ENCODE assay signal across 27 cellular contexts in the genomic region with DNA sequence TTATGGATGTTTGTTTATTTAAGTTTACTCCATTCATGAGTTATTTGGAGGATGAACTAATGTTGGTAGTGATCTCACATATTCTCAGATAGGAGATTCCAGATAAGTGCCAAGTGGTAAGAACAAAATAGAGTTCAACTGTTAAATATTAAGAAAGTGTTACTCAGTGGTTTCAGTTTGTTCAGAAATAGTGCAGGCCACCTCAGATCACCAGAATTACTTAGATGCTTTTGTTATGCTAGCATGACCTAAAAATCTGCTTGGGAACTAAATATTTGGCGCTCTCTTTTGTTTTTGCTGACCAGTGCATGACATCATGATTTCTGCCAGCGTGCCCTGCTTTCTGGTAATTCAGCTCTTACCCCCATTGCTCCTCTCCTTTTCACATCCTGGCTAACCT. TPM values are rescaled to one million over a fixed set of nuclear protein-coding genes. Genes with fewer than 3 reads are reported as not detected.
"Had no signal": no experiment of that assay in that cellular context is flagged by ENCODE, and none has a peak within 500 bp of the region (broad histone marks: within the 10 kb centered on the region; RNA-seq: fewer than 3 reads in every experiment).

No MANE protein-coding gene starts in this region.

- H3K4me3 Mint-ChIP-seq: naive thymus-derived CD8-positive, alpha-beta T cell; nephron progenitor cell; neural progenitor cell; stimulated activated naive B cell treated with anti-CD40 and anti-IgM and Interleukin-4, amounts not matched to agents 10 μg/mL and 1 μg/mL and 100 μg/mL, for 72 hours had no signal

- H3K27ac Mint-ChIP-seq: naive thymus-derived CD8-positive, alpha-beta T cell; nephron progenitor cell; neural progenitor cell; stimulated activated naive B cell treated with anti-CD40 and anti-IgM and Interleukin-4, amounts not matched to agents 10 μg/mL and 1 μg/mL and 100 μg/mL, for 72 hours had no signal

- DNase-seq: kidney glomerular epithelial cell; left colon; left lung; lower lobe of right lung; mammary epithelial cell; mesenchymal stem cell; naive thymus-derived CD8-positive, alpha-beta T cell; nephron progenitor cell; occipital lobe; psoas muscle; right lobe of liver; stimulated activated CD4-positive, alpha-beta T cell treated with anti-CD3 and anti-CD28 coated beads, Interleukin-12 subunit alpha, Interleukin-12 subunit beta, amount 100 ng/mL, for 4 hours; stimulated activated CD4-positive, alpha-beta T cell treated with anti-CD3 and anti-CD28 coated beads, Interleukin-15, amount 100 ng/mL, for 24 hours; stimulated activated CD4-positive, alpha-beta T cell treated with anti-CD3 and anti-CD28 coated beads, Interleukin-2, amount 100 ng/mL, for 24 hours; stimulated activated CD4-positive, alpha-beta T cell treated with anti-CD3 and anti-CD28 coated beads, Interleukin-4, amount 100 ng/mL, for 1 hour; stimulated activated naive B cell treated with anti-CD40 and anti-IgM and Interleukin-4, amounts not matched to agents 10 μg/mL and 1 μg/mL and 100 μg/mL, for 72 hours; stimulated activated naive CD8-positive, alpha-beta T cell treated with anti-CD3 and anti-CD28 coated beads, Interleukin-15, Interleukin-2, amounts not matched to agents 100 U/mL and 50 U/mL, for 24 hours; stomach; testis; thyroid gland; transverse colon; upper lobe of left lung had no signal

- H3K4me3 ChIP-seq: left lung, lower lobe of right lung, neural progenitor cell, psoas muscle, right atrium auricular region, right lobe of liver, skin epidermis, stomach, testis, thyroid gland, transverse colon, upper lobe of left lung, vagina had no signal

- H3K4me1 Mint-ChIP-seq: naive thymus-derived CD8-positive, alpha-beta T cell; nephron progenitor cell; stimulated activated naive B cell treated with anti-CD40 and anti-IgM and Interleukin-4, amounts not matched to agents 10 μg/mL and 1 μg/mL and 100 μg/mL, for 72 hours had no signal

- ATAC-seq: left colon; left lung; lower lobe of right lung; naive thymus-derived CD8-positive, alpha-beta T cell; psoas muscle; right lobe of liver; stimulated activated naive B cell treated with anti-CD40 and anti-IgM and Interleukin-4, amounts not matched to agents 10 μg/mL and 1 μg/mL and 100 μg/mL, for 72 hours; stimulated activated naive CD8-positive, alpha-beta T cell treated with anti-CD3 and anti-CD28 coated beads, Interleukin-15, Interleukin-2, amounts not matched to agents 100 U/mL and 50 U/mL, for 24 hours had no signal

- H3K36me3 Mint-ChIP-seq: neural progenitor cell; stimulated activated naive B cell treated with anti-CD40 and anti-IgM and Interleukin-4, amounts not matched to agents 10 μg/mL and 1 μg/mL and 100 μg/mL, for 72 hours had no signal

RNA-seq across cellular contexts. Expression of a gene that starts 15.6 kb away (rescaled TPM):
- total RNA-seq: naive thymus-derived CD8-positive, alpha-beta T cell; osteocyte; transverse colon; vagina had no signal
